32 cellular contexts compared by ENCODE assay signal in the genomic region with DNA sequence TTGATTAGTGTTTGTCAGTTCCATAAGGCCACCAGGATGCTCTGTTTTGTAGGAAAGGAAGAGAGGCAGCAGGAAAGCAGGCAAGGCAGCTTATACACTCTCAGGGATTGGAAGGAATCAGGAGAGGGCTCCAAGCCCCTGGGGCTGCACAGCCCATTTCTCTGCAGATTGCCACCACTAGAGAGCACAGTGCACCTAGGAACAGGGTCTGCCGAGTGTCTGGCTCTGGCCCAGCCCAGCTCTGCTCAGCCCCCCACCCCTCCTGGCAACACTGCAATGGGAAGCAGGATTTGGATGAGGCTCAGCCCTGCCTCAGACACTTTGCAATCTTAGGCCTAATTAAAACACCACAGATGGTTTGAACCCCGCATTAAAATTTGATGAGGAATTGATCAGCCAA.
DNase-seq lines count a peak whose midpoint lies in the region; ATAC-seq, FAIRE-seq and TF ChIP-seq lines count a peak whose summit lies in the region.
"Had no signal": no experiment of that assay in that cellular context is flagged by ENCODE, and none has a peak within 500 bp of the region (broad histone marks: within the 10 kb centered on the region; RNA-seq: fewer than 3 reads in every experiment).

No MANE protein-coding gene starts in this region.

- no peak overlapping the region for H3K56ac ChIP-seq in H1 (replicated peaks; ENCODE audit: insufficient read length, low read depth, low read length)

- FAIRE-seq in H1 (lab: Jason Lieb, UNC): no peak
- FAIRE-seq: astrocyte, colon, HTR-8/SVneo had no signal

- H3K9me2 ChIP-seq in SK-N-SH (no peaks in the 10 kb centered on the region), GM23248 (ENCODE audit: insufficient read depth) (no peaks in the 10 kb centered on the region)

- CTCF ChIA-PET in SK-N-SH (lab: Yijun Ruan, JAX) (interaction anchor here (0.7 to 4.1 kb wide), 17 partner anchors 8 to 1748 kb away, joined by 3 to 20 read pairs (median 5); no protein-coding TSS in a partner anchor), H1 (lab: Charles Lee; ENCODE audit: partially characterized antibody) (interaction anchor here (1.0 to 4.1 kb wide), 8 partner anchors 8 to 181 kb away, joined by 3 to 22 read pairs (median 4); no protein-coding TSS in a partner anchor)

- H3K9me3 ChIP-seq in SK-N-SH (0 out of 2 replicates have a peak, but pooled peaks cover 4% of the 10 kb centered on the region), H1 (ENCODE audit: insufficient read depth in 2 of 2, low read depth in 1 of 2, low read length in 1 of 2) (no peaks in the 10 kb centered on the region), GM23248 (ENCODE audit: low read depth) (no peaks in the 10 kb centered on the region)
- H3K9me3 ChIP-seq: gastroesophageal sphincter, SJCRH30, upper lobe of right lung had no signal

- POLR2A ChIA-PET in SK-N-SH (lab: Yijun Ruan, JAX) (no interaction called here), H1 (lab: Charles Lee; ENCODE audit: partially characterized antibody) (no interaction called here)

- H2AK5ac ChIP-seq in H1 (ENCODE audit: low read depth, low read length): no peak overlapping the region

- no peak for TF ChIP-seq POLR2A in H1 (IDR thresholded peaks at IDR 0.05; ENCODE audit: control extremely low read depth in 1 of 2, low read depth in 2 of 2, low read length in 2 of 2)

- peaks cover 0 to 17% of the 10 kb centered on the region in 2 experiments; a peak in 2 of 4 replicates for H3K4me1 ChIP-seq in SK-N-SH (ENCODE audit: control insufficient read depth in 1 of 2, insufficient read depth in 2 of 2, low read depth in 1 of 2, low read length in 1 of 2)
- peaks cover 0 to 5% (median 1%) of the 10 kb centered on the region in 4 experiments; a peak in 2 of 7 replicates for H3K4me1 ChIP-seq in H1 (replicated peaks in 1 of 4; ENCODE audit: control insufficient read depth in 3 of 4, insufficient read depth in 4 of 4, low read length in 3 of 4)
- no peaks in the 10 kb centered on the region for H3K4me1 ChIP-seq in GM23248 (ENCODE audit: insufficient read depth)
- H3K4me1 ChIP-seq: gastroesophageal sphincter, SJCRH30, upper lobe of right lung had no signal

- H3K4me3 ChIP-seq in SK-N-SH (ENCODE audit: low read depth in 2 of 2, low read length in 1 of 2) (no peak overlapping the region), H1 (ENCODE audit: extremely low read depth in 1 of 4, insufficient read depth in 2 of 4, low read depth in 3 of 4, low read length in 4 of 4) (no peak overlapping the region), GM23248 (no peak overlapping the region)
- H3K4me3 ChIP-seq: cardiac muscle cell, gastroesophageal sphincter, hepatocyte, SJCRH30, upper lobe of right lung had no signal

- TF ChIP-seq RAD21 in SK-N-SH (IDR thresholded peaks at IDR 0.05; ENCODE audit: low read length) (peak; percentile 57), H1 (IDR thresholded peaks at IDR 0.05 in 1 of 2, conservative IDR thresholded peaks at IDR 0.05 in 1 of 2; ENCODE audit: low read depth in 2 of 2, low read length in 2 of 2) (peak; percentile 64 to 67)

- TF ChIP-seq EP300 in SK-N-SH (IDR thresholded peaks at IDR 0.05; ENCODE audit: borderline replicate concordance in 1 of 2, low read depth in 1 of 2, low read length in 1 of 2) (no peak), H1 (IDR thresholded peaks at IDR 0.05; ENCODE audit: borderline replicate concordance in 1 of 2, low read depth in 2 of 2, low read length in 2 of 2) (no peak)

- DNase-seq in SK-N-SH: peak; percentile 42
- DNase-seq in NCI-H524 treated with DMSO at 0.1 percent for 48 hours (lab: John Stamatoyannopoulos, UW): peak; percentile 1
- DNase-seq in H1 (ENCODE audit: low read depth in 1 of 2, low spot score in 2 of 2): no peak
- no peak for DNase-seq in KG1 (lab: John Stamatoyannopoulos, UW)
- no peak for DNase-seq in NCI-H1417 treated with DMSO at 0.1 percent for 48 hours (lab: John Stamatoyannopoulos, UW)
- no peak for DNase-seq in GM23248
- no peak for DNase-seq in SW 1271 (lab: John Stamatoyannopoulos, UW)
- DNase-seq: 8988T; activated CD4-positive, alpha-beta T cell treated with anti-CD3 and anti-CD28 coated beads, Interleukin-2, amount 50 U/mL, for 1 hour; activated CD4-positive, CD25-positive, alpha-beta regulatory T cell; activated gamma-delta T cell treated with Interleukin-2 at 50 U/mL for 16 hours; activated T-cell treated with anti-CD3 and anti-CD28 coated beads, Interleukin-2, amount 50 U/mL, for 4 hours; Calu3; DMS79 treated with DMSO at 0.1 percent for 48 hours; effector CD4-positive, alpha-beta T cell; MM.1S; NCI-H1436; NCI-H526 treated with DMSO at 0.1 percent for 48 hours; nephron progenitor cell; SJCRH30; substantia nigra; upper lobe of right lung had no signal

- H4K91ac ChIP-seq in H1 (replicated peaks; ENCODE audit: insufficient read length, low read length): no peak overlapping the region

- WGBS in SK-N-SH (ENCODE audit: low lambda C conversion rate): 0% methylated on average over 1 of the region's 2 CpGs
- WGBS in H1 (ENCODE audit: extremely low coverage in 1 of 2, insufficient coverage in 1 of 2, insufficient read length in 1 of 2, insufficient replicate concordance in 2 of 2, low coverage in 1 of 2, low lambda C conversion rate in 2 of 2, missing lambda C conversion rate in 1 of 2), 2 experiments: 81% methylated on average over 2 of the region's 2 CpGs; no CpG with 5 or more reads in 1 of the 2 experiments
- WGBS in GM23248 (ENCODE audit: low coverage in 1 of 2, low lambda C conversion rate in 2 of 2, missing lambda C conversion rate in 2 of 2), 2 experiments: 0 to 11% methylated on average over 2 of the region's 2 CpGs

- in situ Hi-C loops in GM23248 (cut with MboI): no loop called here

- ATAC-seq in SK-N-SH treated with all-trans-retinoic acid at 6 μM for 48 hours: no peak
- ATAC-seq: activated T-cell treated with anti-CD3 and anti-CD28 coated beads, Interleukin-2, amount 50 U/mL, for 4 hours; gastroesophageal sphincter; left lobe of liver; stimulated activated memory B cell treated with anti-CD40 and anti-IgM and Interleukin-4, amounts not matched to agents 10 μg/mL and 1 μg/mL and 100 μg/mL, for 72 hours; upper lobe of right lung had no signal

- H3F3A ChIP-seq in SK-N-SH (replicated peaks; ENCODE audit: insufficient read depth) (no peaks in the 10 kb centered on the region), GM23248 (ENCODE audit: insufficient read depth) (no peaks in the 10 kb centered on the region)

- no peak overlapping the region for H3K9ac ChIP-seq in SK-N-SH
- H3K9ac ChIP-seq in H1 (replicated peaks in 1 of 4; ENCODE audit: extremely low read depth in 1 of 4, low read depth in 3 of 4, low read length in 3 of 4): no peak overlapping the region; a peak in 1 of 7 replicates
- no peak overlapping the region for H3K9ac ChIP-seq in GM23248
- H3K9ac ChIP-seq: KMS-11 had no signal

- H4K8ac ChIP-seq in H1 (ENCODE audit: extremely low read depth, insufficient read depth, low read length): no peak overlapping the region

- H4K20me1 ChIP-seq in SK-N-SH (ENCODE audit: insufficient read depth) (no peaks in the 10 kb centered on the region), H1 (replicated peaks in 1 of 2; ENCODE audit: control insufficient read depth in 1 of 2, insufficient read depth in 2 of 2, low read length in 2 of 2) (no peaks in the 10 kb centered on the region), GM23248 (ENCODE audit: insufficient read depth) (no peaks in the 10 kb centered on the region)

- no peak overlapping the region for H3K23ac ChIP-seq in H1 (ENCODE audit: insufficient read length)

- H3K79me2 ChIP-seq in SK-N-SH (ENCODE audit: insufficient read depth) (no peaks in the 10 kb centered on the region), H1 (ENCODE audit: control insufficient read depth in 1 of 2, insufficient read depth in 2 of 2, low read length in 2 of 2) (no peaks in the 10 kb centered on the region), GM23248 (ENCODE audit: insufficient read depth) (no peaks in the 10 kb centered on the region)
- H3K79me2 ChIP-seq: hepatocyte had no signal

- no peaks in the 10 kb centered on the region for H3K79me1 ChIP-seq in H1 (ENCODE audit: low read depth, low read length)

- no peak overlapping the region for H2BK12ac ChIP-seq in H1 (ENCODE audit: low read depth, low read length)

- TF ChIP-seq CTCF in SK-N-SH (IDR thresholded peaks at IDR 0.05): no peak
- TF ChIP-seq CTCF in H1 (IDR thresholded peaks at IDR 0.05; ENCODE audit: control extremely low read depth in 1 of 3, insufficient read depth in 1 of 3, low read depth in 1 of 3, low read length in 3 of 3): peak; percentile 35 to 54 (median 37)

- H2AFZ ChIP-seq in SK-N-SH (ENCODE audit: low read depth) (no peak overlapping the region), H1 (ENCODE audit: low read length) (no peak overlapping the region), GM23248 (no peak overlapping the region)
- H2AFZ ChIP-seq: hepatocyte had no signal

- no peak overlapping the region for H2BK120ac ChIP-seq in H1 (replicated peaks; ENCODE audit: low read depth, low read length)

- H3K18ac ChIP-seq in H1 (ENCODE audit: extremely low read depth, low read length): no peak overlapping the region

- H4K5ac ChIP-seq in H1 (ENCODE audit: insufficient read length, low read depth, low read length): no peak overlapping the region

- no peak overlapping the region for H2BK5ac ChIP-seq in H1 (ENCODE audit: low read depth, low read length)

- H2BK20ac ChIP-seq in H1 (ENCODE audit: low read length): no peak overlapping the region

- no peak overlapping the region for H2BK15ac ChIP-seq in H1 (ENCODE audit: low read length)

- H3K4me2 ChIP-seq in SK-N-SH: no peak overlapping the region
- no peak overlapping the region for H3K4me2 ChIP-seq in H1 (ENCODE audit: insufficient read depth in 1 of 2, low read depth in 2 of 2, low read length in 2 of 2)
- H3K4me2 ChIP-seq in GM23248 (ENCODE audit: unreplicated experiment): no peak overlapping the region
- H3K4me2 ChIP-seq: hepatocyte, KMS-11 had no signal

- peaks cover 5% of the 10 kb centered on the region; the same call in 1 of the 2 replicates for H3K23me2 ChIP-seq in H1 (ENCODE audit: low read depth, low read length)

- H3K27ac ChIP-seq in SK-N-SH (ENCODE audit: low read depth in 2 of 2, low read length in 1 of 2) (no peak overlapping the region), H1 (ENCODE audit: low read depth, low read length) (no peak overlapping the region), GM23248 (no peak overlapping the region)
- H3K27ac ChIP-seq: cardiac muscle cell, gastroesophageal sphincter, hepatocyte, KMS-11, SJCRH30, upper lobe of right lung had no signal

- no peak overlapping the region for H3K4ac ChIP-seq in H1 (replicated peaks; ENCODE audit: insufficient read length, low read depth, low read length)

- no peak overlapping the region for H3K14ac ChIP-seq in H1 (ENCODE audit: insufficient read length)

- H3K27me3 ChIP-seq in SK-N-SH (ENCODE audit: insufficient read depth) (no peaks in the 10 kb centered on the region), H1 (replicated peaks in 1 of 4; ENCODE audit: control insufficient read depth in 3 of 4, extremely low read depth in 1 of 4, insufficient read depth in 3 of 4, low read length in 3 of 4) (peaks cover 7 to 9% (median 8%) of the 10 kb centered on the region in 4 experiments; a peak in 5 of 7 replicates), GM23248 (replicated peaks; ENCODE audit: insufficient read depth) (no peaks in the 10 kb centered on the region)
- H3K27me3 ChIP-seq: hepatocyte, upper lobe of right lung had no signal

- H3K36me3 ChIP-seq in SK-N-SH (replicated peaks in 1 of 2; ENCODE audit: control insufficient read depth in 1 of 2, insufficient read depth in 2 of 2, low read length in 1 of 2): no peaks in the 10 kb centered on the region
- H3K36me3 ChIP-seq in H1 (ENCODE audit: control insufficient read depth in 2 of 4, insufficient read depth in 4 of 4, low read length in 3 of 4): no peaks in the 10 kb centered on the region
- no peaks in the 10 kb centered on the region for H3K36me3 ChIP-seq in GM23248 (ENCODE audit: low read depth)
- H3K36me3 ChIP-seq: cardiac muscle cell, gastroesophageal sphincter, SJCRH30, upper lobe of right lung had no signal

Comparison
In these comparisons a context has a peak if more than half of its experiments do, and no peak if none do; other contexts are left out.
1. DNase-seq: peak in SK-N-SH (single experiment) and NCI-H524 treated with DMSO at 0.1 percent for 48 hours (single experiment); none in H1 (0 of 2), KG1 (single experiment), NCI-H1417 treated with DMSO at 0.1 percent for 48 hours (single experiment), GM23248 (single experiment) and SW 1271 (0 of 2).